Comparison of ENCODE assay signal across 21 cellular contexts in genomic region chr1:64841330-64842065, GRCh38.
DNase-seq lines count a peak whose midpoint lies in the region; ATAC-seq and TF ChIP-seq lines count a peak whose summit lies in the region.
"Had no signal": no experiment of that assay in that cellular context is flagged by ENCODE, and none has a peak within 500 bp of the region (broad histone marks: within the 10 kb centered on the region; RNA-seq: fewer than 3 reads in every experiment).

No MANE protein-coding gene starts in this region.

- peaks cover 7% of the 10 kb centered on the region for H3K27me3 Mint-ChIP-seq in endothelial cell (ENCODE audit: unreplicated experiment)
- H3K27me3 Mint-ChIP-seq in naive B cell, result no peaks in the 10 kb centered on the region

- no peaks in the 10 kb centered on the region for H3K27me3 ChIP-seq in MM.1S (replicated peaks; ENCODE audit: insufficient read depth, low read length)
- H3K27me3 ChIP-seq: neural progenitor cell had no signal

- in situ Hi-C loops in ACHN (cut with HindIII; ENCODE audit: low pct_ligation_motif_present, low pct_unique_long_range_greater_than_20kb, low sequenced_read_pairs), result no loop called here

- peaks cover 72% of the 10 kb centered on the region for H3K36me3 Mint-ChIP-seq in endothelial cell (ENCODE audit: low read depth, unreplicated experiment)
- H3K36me3 Mint-ChIP-seq in naive B cell, result peaks cover 29 to 41% of the 10 kb centered on the region in 2 donors

- no peak overlapping the region for H3K9ac ChIP-seq in MM.1S (ENCODE audit: low read length)
- H3K9ac ChIP-seq: neural progenitor cell had no signal

- ATAC-seq in naive B cell (ENCODE audit: low read depth in 2 of 2) (no peak), GM19324 (IDR thresholded peaks at IDR 0.05; ENCODE audit: low FRiP score, unreplicated experiment) (no peak)
- ATAC-seq: activated CD4-positive, CD25-positive, alpha-beta regulatory T cell treated with anti-CD3 and anti-CD28 coated beads, Interleukin-2, amount 50 U/mL, for 24 hours had no signal

- 0 out of 2 replicates have a peak, but pooled peaks cover 2% of the 10 kb centered on the region for H3F3A ChIP-seq in MM.1S (ENCODE audit: insufficient read depth, low read length)

- no peak overlapping the region for H2AFZ ChIP-seq in MM.1S (ENCODE audit: low read length)
- H2AFZ ChIP-seq: neural progenitor cell had no signal

- peaks cover 7% of the 10 kb centered on the region for H3K4me1 Mint-ChIP-seq in endothelial cell (ENCODE audit: unreplicated experiment)
- H3K4me1 Mint-ChIP-seq in naive B cell, result peaks cover 10 to 34% (median 15%) of the 10 kb centered on the region in 3 donors
- H3K4me1 Mint-ChIP-seq: mesothelial cell of epicardium had no signal

- peak overlapping the region; percentile 27 for H3K4me3 Mint-ChIP-seq in endothelial cell (ENCODE audit: unreplicated experiment)
- no peak overlapping the region for H3K4me3 Mint-ChIP-seq in naive B cell
- H3K4me3 Mint-ChIP-seq: activated T-helper 1 cell treated with anti-CD3 and anti-CD28 coated beads, Interleukin-12 subunit alpha, Interleukin-12 subunit beta, Interleukin-2, Interleukin-4 antibody, amounts not matched to agents 30 ng/mL and 10 ng/mL and 1 ng/mL, durations not matched to agents 14 hours and 24 hours and 36 hours; mesothelial cell of epicardium; neural progenitor cell had no signal

- TF ChIP-seq CTCF in MM.1S (IDR thresholded peaks at IDR 0.05; ENCODE audit: low read length) (no peak), endothelial cell (IDR thresholded peaks at IDR 0.05; ENCODE audit: unreplicated experiment) (no peak)

- H3K9me3 Mint-ChIP-seq in endothelial cell (ENCODE audit: unreplicated experiment) (no peaks in the 10 kb centered on the region), naive B cell (no peaks in the 10 kb centered on the region)
- H3K9me3 Mint-ChIP-seq: activated T-helper 1 cell treated with anti-CD3 and anti-CD28 coated beads, Interleukin-12 subunit alpha, Interleukin-12 subunit beta, Interleukin-2, Interleukin-4 antibody, amounts not matched to agents 30 ng/mL and 10 ng/mL and 1 ng/mL, durations not matched to agents 14 hours and 24 hours and 36 hours; mesothelial cell of epicardium; neural progenitor cell had no signal

- peaks cover 6% of the 10 kb centered on the region; the same call in 1 of the 2 replicates for H3K4me1 ChIP-seq in MM.1S (ENCODE audit: low read length)

- H3K4me3 ChIP-seq in MM.1S (ENCODE audit: low read length), result no peak overlapping the region
- H3K4me3 ChIP-seq: neural progenitor cell had no signal

- no peak overlapping the region for H3K27ac ChIP-seq in MM.1S (ENCODE audit: low read length)
- H3K27ac ChIP-seq: neural progenitor cell had no signal

- H3K9me3 ChIP-seq in MM.1S (replicated peaks; ENCODE audit: insufficient read depth, low read length), result no peaks in the 10 kb centered on the region

- no peaks in the 10 kb centered on the region for H3K79me2 ChIP-seq in MM.1S (ENCODE audit: low read length)

- H3K4me2 ChIP-seq in MM.1S (ENCODE audit: low read depth, low read length), result 0 out of 2 replicates have a peak overlapping the region, but pooled peaks have one; percentile 9
- H3K4me2 ChIP-seq: neural progenitor cell had no signal

- DNase-seq in ACHN, result peak; percentile 19
- no peak for DNase-seq in MM.1S
- DNase-seq in endothelial cell (ENCODE audit: low spot score), result no peak
- no peak for DNase-seq in naive B cell
- DNase-seq in NCI-H187 treated with DMSO at 0.1 percent for 48 hours (lab: John Stamatoyannopoulos, UW), result no peak
- DNase-seq in NCI-H524 (lab: John Stamatoyannopoulos, UW), result no peak
- DNase-seq in activated CD4-positive, alpha-beta T cell treated with anti-CD3 and anti-CD28 coated beads, Interleukin-2, amount 50 U/mL, for 1 hour, result no peak
- DNase-seq: DMS79 treated with DMSO at 0.1 percent for 48 hours, hippocampal formation, KG1, kidney, NCI-H1048, NCI-H510A, RPMI8226, substantia nigra, T1000 had no signal

- H3K36me3 ChIP-seq in MM.1S (replicated peaks; ENCODE audit: insufficient read depth, low read length), result peaks cover 11% of the 10 kb centered on the region; the same call in 1 of the 2 replicates
- H3K36me3 ChIP-seq: neural progenitor cell had no signal

- H3K9me2 ChIP-seq in MM.1S (replicated peaks; ENCODE audit: insufficient read depth, low read length), result no peaks in the 10 kb centered on the region

- no peaks in the 10 kb centered on the region for H4K20me1 ChIP-seq in MM.1S (ENCODE audit: insufficient read depth, low read length)

- H3K27ac Mint-ChIP-seq in endothelial cell (ENCODE audit: unreplicated experiment) (no peak overlapping the region), naive B cell (peak overlapping the region in 5 of 6 donors; percentile 30 to 67 (median 60))
- H3K27ac Mint-ChIP-seq: activated T-helper 1 cell treated with anti-CD3 and anti-CD28 coated beads, Interleukin-12 subunit alpha, Interleukin-12 subunit beta, Interleukin-2, Interleukin-4 antibody, amounts not matched to agents 30 ng/mL and 10 ng/mL and 1 ng/mL, durations not matched to agents 14 hours and 24 hours and 36 hours; neural progenitor cell had no signal
